15 cellular contexts compared by ENCODE assay signal in genomic region chr2:207395535-207396251, GRCh38.
DNase-seq lines count a peak whose midpoint lies in the region; ATAC-seq, FAIRE-seq and TF ChIP-seq lines count a peak whose summit lies in the region.
"Had no signal": no experiment of that assay in that cellular context is flagged by ENCODE, and none has a peak within 500 bp of the region (broad histone marks: within the 10 kb centered on the region; RNA-seq: fewer than 3 reads in every experiment).

No MANE protein-coding gene starts in this region.

- peaks cover 6% of the 10 kb centered on the region for H3K36me3 Mint-ChIP-seq in activated T-helper 2 cell treated with anti-CD3 and anti-CD28 coated beads, Interferon-gamma antibody, Interleukin-2, Interleukin-4, amounts not matched to agents 10 μg/mL and 5 μg/mL and 100 μg/mL, durations not matched to agents 14 hours and 24 hours and 36 hours (ENCODE audit: low read depth)
- H3K36me3 Mint-ChIP-seq: activated naive CD8-positive, alpha-beta T cell treated with anti-CD3 and anti-CD28 coated beads for 36 hours had no signal

- peaks cover 16% of the 10 kb centered on the region for H3K4me1 Mint-ChIP-seq in activated T-helper 2 cell treated with anti-CD3 and anti-CD28 coated beads, Interferon-gamma antibody, Interleukin-2, Interleukin-4, amounts not matched to agents 10 μg/mL and 5 μg/mL and 100 μg/mL, durations not matched to agents 14 hours and 24 hours and 36 hours (ENCODE audit: low read depth)
- H3K4me1 Mint-ChIP-seq: activated naive CD8-positive, alpha-beta T cell treated with anti-CD3 and anti-CD28 coated beads for 36 hours; central memory CD8-positive, alpha-beta T cell had no signal

- H3K27me3 ChIP-seq in gastrocnemius medialis = no peaks in the 10 kb centered on the region
- H3K27me3 ChIP-seq: BLaER1 had no signal

- H3K9me3 Mint-ChIP-seq in activated T-helper 2 cell treated with anti-CD3 and anti-CD28 coated beads, Interferon-gamma antibody, Interleukin-2, Interleukin-4, amounts not matched to agents 10 μg/mL and 5 μg/mL and 100 μg/mL, durations not matched to agents 14 hours and 24 hours and 36 hours = peaks cover 8% of the 10 kb centered on the region
- H3K9me3 Mint-ChIP-seq: central memory CD8-positive, alpha-beta T cell had no signal

- H3K36me3 ChIP-seq in gastrocnemius medialis = no peaks in the 10 kb centered on the region
- H3K36me3 ChIP-seq: BLaER1, thoracic aorta had no signal

- peak; percentile 44 for DNase-seq in Daoy (ENCODE audit: low read depth)
- peak; percentile 75 for DNase-seq in HT1080 (ENCODE audit: low read depth)
- DNase-seq in activated T-helper 2 cell treated with anti-CD3 and anti-CD28 coated beads, Interferon-gamma antibody, Interleukin-2, Interleukin-4, amounts not matched to agents 10 μg/mL and 5 μg/mL and 100 μg/mL, durations not matched to agents 14 hours and 24 hours and 36 hours (ENCODE audit: low spot score) = no peak
- DNase-seq in iris pigment epithelial cell (ENCODE audit: low read depth) = peak; percentile 70
- DNase-seq in SKM-1 (lab: John Stamatoyannopoulos, UW; ENCODE audit: unreplicated experiment) = no peak
- no peak for DNase-seq in gastrocnemius medialis
- DNase-seq in GM19239 (ENCODE audit: insufficient read length, low spot score) = no peak
- DNase-seq: activated naive CD8-positive, alpha-beta T cell treated with anti-CD3 and anti-CD28 coated beads for 36 hours; DMS79; MM.1S had no signal

- in situ Hi-C loops in gastrocnemius medialis (cut with MboI; ENCODE audit: low sequenced_read_pairs in 4 of 4) = no loop called here

- no peak overlapping the region for H3K27ac ChIP-seq in gastrocnemius medialis
- H3K27ac ChIP-seq: BLaER1, thoracic aorta had no signal

- no peak for TF ChIP-seq POLR2A in gastrocnemius medialis (IDR thresholded peaks at IDR 0.05)

- no peaks in the 10 kb centered on the region for H3K9me3 ChIP-seq in gastrocnemius medialis
- H3K9me3 ChIP-seq: BLaER1 had no signal

- H3K27ac Mint-ChIP-seq in activated T-helper 2 cell treated with anti-CD3 and anti-CD28 coated beads, Interferon-gamma antibody, Interleukin-2, Interleukin-4, amounts not matched to agents 10 μg/mL and 5 μg/mL and 100 μg/mL, durations not matched to agents 14 hours and 24 hours and 36 hours = peak overlapping the region; percentile 86
- H3K27ac Mint-ChIP-seq: activated naive CD8-positive, alpha-beta T cell treated with anti-CD3 and anti-CD28 coated beads for 36 hours had no signal

- FAIRE-seq in GM19239 (lab: Jason Lieb, UNC) = no peak
- FAIRE-seq: endometrium had no signal

- no peaks in the 10 kb centered on the region for H3K27me3 Mint-ChIP-seq in activated T-helper 2 cell treated with anti-CD3 and anti-CD28 coated beads, Interferon-gamma antibody, Interleukin-2, Interleukin-4, amounts not matched to agents 10 μg/mL and 5 μg/mL and 100 μg/mL, durations not matched to agents 14 hours and 24 hours and 36 hours (ENCODE audit: low read depth)

- intact Hi-C loops in activated T-helper 2 cell treated with anti-CD3 and anti-CD28 coated beads, Interferon-gamma antibody, Interleukin-2, Interleukin-4, amounts not matched to agents 10 μg/mL and 5 μg/mL and 100 μg/mL, durations not matched to agents 14 hours and 24 hours and 36 hours (cut with micrococcal nuclease) = loop anchor here (10.0 kb wide), 1 partner anchor 61 kb away; no protein-coding TSS in a partner anchor
- intact Hi-C loops in gastrocnemius medialis (cut with DNase I; ENCODE audit: low total_unique reads) = no loop called here

- no peak overlapping the region for H3K4me3 ChIP-seq in gastrocnemius medialis
- H3K4me3 ChIP-seq: BLaER1, thoracic aorta had no signal

- no peaks in the 10 kb centered on the region for H3K4me1 ChIP-seq in gastrocnemius medialis
- H3K4me1 ChIP-seq: BLaER1 had no signal

- ATAC-seq in HG03520 (IDR thresholded peaks at IDR 0.05; ENCODE audit: unreplicated experiment) (no peak), gastrocnemius medialis (no peak)

- TF ChIP-seq CTCF in gastrocnemius medialis (IDR thresholded peaks at IDR 0.05 in 4 of 5, conservative IDR thresholded peaks at IDR 0.05 in 1 of 5) = no peak

- no peak overlapping the region for H3K4me3 Mint-ChIP-seq in activated T-helper 2 cell treated with anti-CD3 and anti-CD28 coated beads, Interferon-gamma antibody, Interleukin-2, Interleukin-4, amounts not matched to agents 10 μg/mL and 5 μg/mL and 100 μg/mL, durations not matched to agents 14 hours and 24 hours and 36 hours (ENCODE audit: low read depth)
- H3K4me3 Mint-ChIP-seq: activated naive CD8-positive, alpha-beta T cell treated with anti-CD3 and anti-CD28 coated beads for 36 hours; central memory CD8-positive, alpha-beta T cell had no signal

Comparison
In these comparisons a context has a peak if more than half of its experiments do, and no peak if none do; other contexts are left out.
1. DNase-seq: peak in Daoy (single experiment), HT1080 (single experiment) and iris pigment epithelial cell (single experiment); none in activated T-helper 2 cell treated with anti-CD3 and anti-CD28 coated beads, Interferon-gamma antibody, Interleukin-2, Interleukin-4, amounts not matched to agents 10 μg/mL and 5 μg/mL and 100 μg/mL, durations not matched to agents 14 hours and 24 hours and 36 hours (single experiment), SKM-1 (single experiment), gastrocnemius medialis (0 of 2) and GM19239 (single experiment).